In the genomic region with DNA sequence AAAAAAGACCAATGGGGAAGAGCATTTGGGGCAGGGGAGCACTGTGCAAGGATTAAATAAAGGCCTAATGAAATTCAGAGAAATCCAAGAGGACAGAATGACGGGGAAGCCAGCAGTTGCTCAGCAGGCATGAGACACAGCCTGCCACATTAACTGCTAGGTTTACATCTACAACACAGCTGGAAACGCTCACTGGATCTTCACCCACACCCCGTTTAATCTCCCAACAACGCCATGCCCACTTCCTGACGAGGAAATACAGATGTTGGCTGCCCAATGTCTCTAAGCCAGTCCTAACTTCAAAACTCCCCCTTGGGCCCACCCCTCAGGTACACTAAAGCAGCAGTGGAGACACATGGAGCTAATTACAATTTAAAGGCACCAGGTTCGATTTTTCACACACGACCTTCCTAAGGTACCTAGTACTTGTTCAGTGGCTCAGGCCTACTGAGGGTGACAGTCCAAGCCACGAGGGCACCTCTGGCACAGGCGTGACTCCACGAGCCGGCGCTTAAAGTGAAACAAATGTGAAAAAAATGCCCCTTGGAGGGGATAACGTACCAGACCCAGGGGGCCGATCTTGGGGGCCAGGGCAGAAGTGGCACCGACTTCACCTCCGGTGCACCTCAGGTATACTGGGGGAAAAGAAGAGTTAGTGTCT, we compare ENCODE assay signal across 8 cellular contexts. TPM values are rescaled to one million over a fixed set of nuclear protein-coding genes. Genes with fewer than 3 reads are reported as not detected.
DNase-seq lines count a peak whose midpoint lies in the region; ATAC-seq and TF ChIP-seq lines count a peak whose summit lies in the region.

No MANE protein-coding gene starts in this region.

- H3K27ac ChIP-seq in AG04450 (ENCODE audit: low read depth, low read length) (peak overlapping the region; percentile 89), GM23248 (peak overlapping the region; percentile 89), ovary (peak overlapping the region; percentile 55 to 85)

- peak overlapping the region; percentile 95 for H3K4me2 ChIP-seq in GM23248 (ENCODE audit: unreplicated experiment)

- H4K20me1 ChIP-seq in GM23248 (ENCODE audit: insufficient read depth), result peaks cover 22% of the 10 kb centered on the region

- no peaks in the 10 kb centered on the region for H3K9me2 ChIP-seq in GM23248 (ENCODE audit: insufficient read depth)

- H3K4me3 ChIP-seq in AG04450 (ENCODE audit: low read depth, low read length) (peak overlapping the region; percentile 96), GM23248 (peak overlapping the region; percentile 91), WI38 (ENCODE audit: low read depth, low read length) (peak overlapping the region; percentile 90), fibroblast of villous mesenchyme (ENCODE audit: low read depth, low read length) (peak overlapping the region; percentile 88), ovary (peak overlapping the region; percentile 85)

- TF ChIP-seq POLR2A in ovary (IDR thresholded peaks at IDR 0.05), result no peak

- TF ChIP-seq EP300 in ovary (IDR thresholded peaks at IDR 0.05), result no peak

- intact Hi-C loops in ovary (cut with DNase I), result loop anchor here in 1 of 4 donors (5.0 kb wide), 1 partner anchor 137 kb away; no protein-coding TSS in a partner anchor

- in situ Hi-C loops in GM23248 (cut with MboI), result no loop called here

- H3K27me3 ChIP-seq in AG04450 (ENCODE audit: control insufficient read depth, insufficient read depth, low read length), result no peaks in the 10 kb centered on the region
- no peaks in the 10 kb centered on the region for H3K27me3 ChIP-seq in GM23248 (replicated peaks; ENCODE audit: insufficient read depth)
- H3K27me3 ChIP-seq in ovary, result no peaks in the 10 kb centered on the region

- H3K4me1 ChIP-seq in GM23248 (ENCODE audit: insufficient read depth), result 0 out of 2 replicates have a peak, but pooled peaks cover 14% of the 10 kb centered on the region
- peaks cover 12% of the 10 kb centered on the region for H3K4me1 ChIP-seq in ovary (ENCODE audit: insufficient read depth)

- POLR2A ChIA-PET in AG04450 (lab: Yijun Ruan, JAX), result interaction anchor here (0.6 to 2.0 kb wide), 17 partner anchors 10 to 328 kb away, joined by 3 to 16 read pairs (median 4); partner anchors contain the start of genes ANGPTL2, SLC2A8 and ZNF79

- CTCF ChIA-PET in AG04450 (lab: Charles Lee), result interaction anchor here (1.2 kb wide), 1 partner anchor 135 kb away, joined by 4 read pairs; no protein-coding TSS in a partner anchor

- H2AFZ ChIP-seq in GM23248, result no peak overlapping the region

- peaks cover 53% of the 10 kb centered on the region for H3F3A ChIP-seq in GM23248 (ENCODE audit: insufficient read depth)

- no peak for ATAC-seq in HG03457 (IDR thresholded peaks at IDR 0.05; ENCODE audit: unreplicated experiment)
- ATAC-seq in HG02973 (IDR thresholded peaks at IDR 0.05; ENCODE audit: unreplicated experiment), result no peak

- H3K9me3 ChIP-seq in AG04450 (ENCODE audit: control insufficient read depth, insufficient read depth, low read length), result peaks cover 18% of the 10 kb centered on the region
- H3K9me3 ChIP-seq in GM23248 (ENCODE audit: low read depth), result no peaks in the 10 kb centered on the region
- H3K9me3 ChIP-seq in ovary, result no peaks in the 10 kb centered on the region

- H3K79me2 ChIP-seq in GM23248 (ENCODE audit: insufficient read depth), result peaks cover 52% of the 10 kb centered on the region

- H3K36me3 ChIP-seq in GM23248 (ENCODE audit: low read depth), result peaks cover 39% of the 10 kb centered on the region
- H3K36me3 ChIP-seq in ovary, result no peaks in the 10 kb centered on the region

- no peak for TF ChIP-seq CTCF in AG04450 (IDR thresholded peaks at IDR 0.05; ENCODE audit: low read depth, low read length)
- TF ChIP-seq CTCF in WI38 (IDR thresholded peaks at IDR 0.05; ENCODE audit: low read depth, low read length), result no peak
- no peak for TF ChIP-seq CTCF in fibroblast of villous mesenchyme (IDR thresholded peaks at IDR 0.05; ENCODE audit: insufficient read depth, low read depth, low read length)
- no peak for TF ChIP-seq CTCF in ovary (IDR thresholded peaks at IDR 0.05)

- H3K9ac ChIP-seq in GM23248, result peak overlapping the region; percentile 98

- DNase-seq in AG04450 (ENCODE audit: low read depth, low spot score) (peak; percentile 26), GM23248 (peak; percentile 77), fibroblast of villous mesenchyme (ENCODE audit: low read depth) (peak; percentile 86), ovary (peak in 1 of 5 donors; percentile 34), SKM-1 treated with dmso at 0.1 percent for 144 hours (lab: John Stamatoyannopoulos, UW; ENCODE audit: unreplicated experiment) (no peak)

- 1 to 3% methylated on average over 16 of the region's 16 CpGs for WGBS in GM23248 (ENCODE audit: low coverage in 1 of 2, low lambda C conversion rate in 2 of 2, missing lambda C conversion rate in 2 of 2), 2 experiments
- WGBS in ovary, 3 donors, result 1% methylated on average over 16 of the region's 16 CpGs

RNA-seq across cellular contexts. Expression of gene RPL12, which starts 0.9 kb away (rescaled TPM):
- polyA plus RNA-seq in AG04450 (2011; rRNA removed), result 2,379 and 2,541 TPM in 2 replicates
- polyA minus RNA-seq in AG04450 (2011; rRNA and poly(A)+ RNA removed), result 720 and 1,006 TPM in 2 replicates
- total RNA-seq in GM23248 (2014; rRNA removed; shearing (Covaris generic)), result 1,255 and 1,676 TPM in 2 replicates
- 576 and 594 TPM in 2 replicates for polyA plus RNA-seq in GM23248 (2016; fragmentation: Nextera tagmentation; extraction: Ambion mirVana)
- total RNA-seq in fibroblast of villous mesenchyme, result 798 and 844 TPM in 2 replicates
- 1,000 to 10,000 TPM; 1,883 to 4,136 (median 2,145) TPM for total RNA-seq in ovary
- 1,000 to 10,000 TPM; 3,825 to 5,812 TPM for polyA plus RNA-seq in ovary

RNA-seq across cellular contexts. Expression of gene LRSAM1, which starts 1.0 kb away (rescaled TPM):
- polyA plus RNA-seq in AG04450 (2011; rRNA removed), result 3.4 and 4.8 TPM in 2 replicates
- 4.9 and 5.7 TPM in 2 replicates for polyA minus RNA-seq in AG04450 (2011; rRNA and poly(A)+ RNA removed)
- 10.5 and 15.5 TPM in 2 replicates for total RNA-seq in GM23248 (2014; rRNA removed; shearing (Covaris generic))
- 14.9 TPM in 2 replicates for polyA plus RNA-seq in GM23248 (2016; fragmentation: Nextera tagmentation; extraction: Ambion mirVana)
- total RNA-seq in fibroblast of villous mesenchyme, result 12.5 and 20.0 TPM in 2 replicates
- total RNA-seq in ovary, result 10 to 100 TPM; 14.2 to 28.5 (median 20.9) TPM
- 10 to 100 TPM in 1 of 2 donors, 1 to 10 TPM in 1; 9.0 to 11.9 TPM for polyA plus RNA-seq in ovary

RNA-seq across cellular contexts. Expression of gene ZNF79, which starts 26.1 kb away (rescaled TPM):
- polyA plus RNA-seq in AG04450 (2011; rRNA removed), result 5.2 and 5.6 TPM in 2 replicates
- polyA minus RNA-seq in AG04450 (2011; rRNA and poly(A)+ RNA removed), result 19.7 and 21.1 TPM in 2 replicates
- total RNA-seq in GM23248 (2014; rRNA removed; shearing (Covaris generic)), result 3.4 and 6.9 TPM in 2 replicates
- 4.2 and 4.4 TPM in 2 replicates for polyA plus RNA-seq in GM23248 (2016; fragmentation: Nextera tagmentation; extraction: Ambion mirVana)
- 10.6 and 12.5 TPM in 2 replicates for total RNA-seq in fibroblast of villous mesenchyme
- 10 to 100 TPM in 5 of 7 donors, 1 to 10 TPM in 2; 6.8 to 12.3 (median 11.0) TPM for total RNA-seq in ovary
- 1 to 10 TPM; 3.9 to 8.1 TPM for polyA plus RNA-seq in ovary

RNA-seq across cellular contexts. Expression of gene SLC2A8, which starts 53.3 kb away (rescaled TPM):
- polyA plus RNA-seq in AG04450 (2011; rRNA removed) (5.4 and 6.3 TPM in 2 replicates), GM23248 (2016; fragmentation: Nextera tagmentation; extraction: Ambion mirVana) (8.7 and 9.6 TPM in 2 replicates), ovary (10 to 100 TPM in 1 of 2 donors, 1 to 10 TPM in 1; 6.2 to 17.2 TPM)
- 4.6 and 5.7 TPM in 2 replicates for polyA minus RNA-seq in AG04450 (2011; rRNA and poly(A)+ RNA removed)
- total RNA-seq in GM23248 (2014; rRNA removed; shearing (Covaris generic)), result 9.9 and 11.9 TPM in 2 replicates
- total RNA-seq in fibroblast of villous mesenchyme (8.2 and 9.3 TPM in 2 replicates), ovary (10 to 100 TPM in 6 of 7 donors, 1 to 10 TPM in 1; 9.4 to 21.2 (median 17.9) TPM)
